12 cellular contexts compared by ENCODE assay signal in the genomic region with DNA sequence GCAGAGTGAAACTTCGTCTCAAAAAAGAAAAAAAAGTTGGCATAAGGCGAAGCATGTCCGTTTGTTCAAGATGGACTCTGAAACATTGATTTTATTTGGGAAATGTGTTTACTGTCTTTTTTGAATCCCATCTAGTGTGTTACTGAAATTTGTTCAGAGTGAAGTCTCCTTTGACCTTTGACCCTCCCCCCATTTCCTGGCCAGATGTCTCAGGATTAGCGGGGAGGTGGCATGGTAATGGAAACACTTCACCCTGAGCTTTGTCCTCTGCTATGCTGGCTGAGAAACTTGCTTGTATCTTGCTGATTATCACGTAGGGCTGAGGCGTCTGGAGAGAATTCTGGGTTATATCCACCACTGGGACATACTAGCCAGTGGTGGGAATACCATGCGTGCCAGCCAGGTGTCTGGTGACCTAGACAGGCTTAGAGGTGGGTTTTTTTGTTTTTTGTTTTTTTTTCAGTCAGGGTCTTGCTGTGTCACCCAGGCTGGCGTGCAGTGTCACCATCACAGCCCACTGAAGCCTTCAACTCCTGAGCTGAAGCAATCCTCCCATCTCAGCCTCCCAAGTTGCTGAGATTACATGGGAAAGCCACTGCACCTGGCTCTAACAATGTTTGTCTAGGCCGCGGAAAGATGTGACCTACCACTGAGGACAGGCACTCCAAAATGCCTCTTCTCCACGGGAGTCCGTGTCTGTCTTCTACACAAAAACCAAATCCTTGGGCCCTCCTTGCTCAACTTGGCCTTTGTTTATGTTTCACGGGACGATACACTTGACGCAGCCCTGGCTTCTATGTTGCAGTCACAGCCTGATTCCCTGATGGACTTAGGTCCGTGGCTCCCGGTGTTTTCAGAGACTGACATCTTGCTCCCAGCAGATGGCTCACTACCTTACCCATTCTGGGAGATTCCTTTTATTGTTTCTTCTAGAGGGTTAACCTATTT. TPM values are rescaled to one million over a fixed set of nuclear protein-coding genes. Genes with fewer than 3 reads are reported as not detected.
DNase-seq lines count a peak whose midpoint lies in the region; TF ChIP-seq lines count a peak whose summit lies in the region.
"Had no signal": no experiment of that assay in that cellular context is flagged by ENCODE, and none has a peak within 500 bp of the region (broad histone marks: within the 10 kb centered on the region; RNA-seq: fewer than 3 reads in every experiment).

No MANE protein-coding gene starts in this region.

- H3K27me3 ChIP-seq in OCI-LY3 (ENCODE audit: low read depth, low read length): no peaks in the 10 kb centered on the region
- no peaks in the 10 kb centered on the region for H3K27me3 ChIP-seq in duodenal mucosa (ENCODE audit: control insufficient read depth in 1 of 2, insufficient read depth in 2 of 2, low read length in 2 of 2)
- H3K27me3 ChIP-seq: heart left ventricle had no signal

- H3K27ac ChIP-seq in OCI-LY3 (ENCODE audit: low read length) (no peak overlapping the region), duodenal mucosa (ENCODE audit: low read depth, low read length) (peak overlapping the region; percentile 26)
- H3K27ac ChIP-seq: heart left ventricle had no signal

- no peak overlapping the region for H3K4me3 Mint-ChIP-seq in osteocyte (ENCODE audit: unreplicated experiment)

- no peaks in the 10 kb centered on the region for H3K79me2 ChIP-seq in OCI-LY3 (ENCODE audit: low read length)

- H3K4me3 ChIP-seq in OCI-LY3 (ENCODE audit: low read length): no peak overlapping the region
- peak overlapping the region in 1 of 2 donors; percentile 18 for H3K4me3 ChIP-seq in duodenal mucosa (ENCODE audit: low read depth in 1 of 2, low read length in 2 of 2)
- H3K4me3 ChIP-seq: heart left ventricle had no signal

- peaks cover 15% of the 10 kb centered on the region for H3K4me1 Mint-ChIP-seq in osteocyte (ENCODE audit: unreplicated experiment)

- H3K4me2 ChIP-seq in OCI-LY3 (ENCODE audit: low read length): no peak overlapping the region

- H3K9me3 Mint-ChIP-seq in osteocyte (ENCODE audit: unreplicated experiment): no peaks in the 10 kb centered on the region

- peak; percentile 25 for DNase-seq in NCI-H2196 (lab: John Stamatoyannopoulos, UW; ENCODE audit: unreplicated experiment)
- no peak for DNase-seq in NCI-H2196 treated with DMSO at 0.1 percent for 48 hours (lab: John Stamatoyannopoulos, UW; ENCODE audit: unreplicated experiment)
- no peak for DNase-seq in osteocyte (ENCODE audit: extremely low spot score, unreplicated experiment)
- DNase-seq in stimulated activated CD4-positive, alpha-beta T cell treated with anti-CD3 and anti-CD28 coated beads, Interleukin-2, amount 100 ng/mL, for 48 hours: no peak
- no peak for DNase-seq in NOMO-1 treated with DMSO at 0.1 percent for 48 hours (lab: John Stamatoyannopoulos, UW; ENCODE audit: unreplicated experiment)
- no peak for DNase-seq in A172 (ENCODE audit: low spot score)
- DNase-seq: heart left ventricle; MM.1S; RPMI8226; stimulated activated CD4-positive, alpha-beta T cell treated with anti-CD3 and anti-CD28 coated beads, Interleukin-4, amount 100 ng/mL, for 24 hours had no signal

- H3K27me3 Mint-ChIP-seq in osteocyte (ENCODE audit: unreplicated experiment): no peaks in the 10 kb centered on the region

- H3K4me1 ChIP-seq in OCI-LY3 (ENCODE audit: low read length): no peaks in the 10 kb centered on the region
- H3K4me1 ChIP-seq in duodenal mucosa (ENCODE audit: control insufficient read depth in 1 of 2, insufficient read depth in 2 of 2, low read length in 2 of 2): peaks cover 30 to 35% of the 10 kb centered on the region in 2 donors

- H4K20me1 ChIP-seq in OCI-LY3 (ENCODE audit: insufficient read depth, low read length): peaks cover 6% of the 10 kb centered on the region

- peaks cover 6% of the 10 kb centered on the region for H3K36me3 Mint-ChIP-seq in osteocyte (ENCODE audit: unreplicated experiment)

- no peak overlapping the region for H3K27ac Mint-ChIP-seq in osteocyte (ENCODE audit: unreplicated experiment)

- H3K36me3 ChIP-seq in OCI-LY3 (replicated peaks; ENCODE audit: low read depth, low read length) (peaks cover 12% of the 10 kb centered on the region), duodenal mucosa (ENCODE audit: control insufficient read depth in 1 of 2, insufficient read depth in 2 of 2, low read length in 2 of 2) (peaks cover 8 to 21% of the 10 kb centered on the region in 2 donors)

- no peak overlapping the region for H2AFZ ChIP-seq in OCI-LY3 (ENCODE audit: low read depth, low read length)

- no peaks in the 10 kb centered on the region for H3K9me3 ChIP-seq in OCI-LY3 (ENCODE audit: insufficient read depth, low read length)
- H3K9me3 ChIP-seq in duodenal mucosa (ENCODE audit: control insufficient read depth in 1 of 2, low read length in 2 of 2): no peaks in the 10 kb centered on the region
- H3K9me3 ChIP-seq: heart left ventricle had no signal

- TF ChIP-seq CTCF in OCI-LY3 (IDR thresholded peaks at IDR 0.05; ENCODE audit: low read depth, low read length) (peak; percentile 13; the same call in 1 of the 2 replicates), osteocyte (IDR thresholded peaks at IDR 0.05) (peak; percentile 25)

- H3K9ac ChIP-seq in OCI-LY3 (ENCODE audit: low read length): no peak overlapping the region
- H3K9ac ChIP-seq in duodenal mucosa (ENCODE audit: low read depth in 1 of 2, low read length in 2 of 2): peak overlapping the region; percentile 22 to 61

RNA-seq across cellular contexts. Expression of a gene that starts 6.6 kb away (rescaled TPM):
- total RNA-seq in osteocyte: 30.3 and 31.2 TPM in 2 replicates
- total RNA-seq in A172 (2014; rRNA removed; shearing (Covaris generic)): 72.7 and 87.5 TPM in 2 replicates

RNA-seq across cellular contexts. Expression of a gene that starts 13.0 kb away (rescaled TPM):
- 35.1 and 38.2 TPM in 2 replicates for total RNA-seq in osteocyte
- 52.7 and 64.4 TPM in 2 replicates for total RNA-seq in A172 (2014; rRNA removed; shearing (Covaris generic))

RNA-seq across cellular contexts. Expression of a gene that starts 50.3 kb away (rescaled TPM):
- total RNA-seq in osteocyte: 460 and 524 TPM in 2 replicates
- total RNA-seq in A172 (2014; rRNA removed; shearing (Covaris generic)): 15.0 and 15.2 TPM in 2 replicates

Comparison
In these comparisons a context has a peak if more than half of its experiments do, and no peak if none do; other contexts are left out.
1. RNA of a gene that starts 50.3 kb away (total RNA-seq): 460 to 524 TPM in osteocyte; 15.0 to 15.2 TPM in A172; every median in the first group is over 10 times any median in the second.